2 cellular contexts compared by ENCODE assay signal in the genomic region with DNA sequence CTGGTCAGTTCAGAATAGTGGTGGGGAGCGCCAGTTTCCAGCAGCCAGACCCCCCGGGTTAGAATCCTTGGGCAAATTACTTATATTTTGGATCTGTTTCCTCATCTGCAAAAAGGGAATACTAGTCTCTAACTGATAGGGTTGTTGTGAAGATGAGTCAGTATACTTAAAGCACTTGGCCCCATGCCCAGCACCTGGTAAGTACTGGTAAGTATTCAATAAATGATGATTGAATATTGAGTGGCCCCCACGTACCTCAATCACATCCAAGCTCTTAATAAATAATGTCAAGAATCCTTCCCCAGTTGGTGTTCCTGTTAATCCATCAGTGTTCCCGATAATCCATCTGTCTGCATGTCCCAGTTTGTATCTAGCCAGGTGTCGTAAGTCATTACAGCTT.
TF ChIP-seq lines count a peak whose summit lies in the region.

No MANE protein-coding gene starts in this region.

TF ChIP-seq in SK-N-SH, 30 proteins besides CTCF, POLR2A, EP300 and RAD21:
- 0 out of 2 replicates have a peak, but pooled peaks have one; percentile 35 for TF ChIP-seq TCF12 (IDR thresholded peaks at IDR 0.05)
- TF ChIP-seq CHD2 (IDR thresholded peaks at IDR 0.05; ENCODE audit: low read length, partially characterized antibody), result no peak
- TF ChIP-seq, protein P1, sequence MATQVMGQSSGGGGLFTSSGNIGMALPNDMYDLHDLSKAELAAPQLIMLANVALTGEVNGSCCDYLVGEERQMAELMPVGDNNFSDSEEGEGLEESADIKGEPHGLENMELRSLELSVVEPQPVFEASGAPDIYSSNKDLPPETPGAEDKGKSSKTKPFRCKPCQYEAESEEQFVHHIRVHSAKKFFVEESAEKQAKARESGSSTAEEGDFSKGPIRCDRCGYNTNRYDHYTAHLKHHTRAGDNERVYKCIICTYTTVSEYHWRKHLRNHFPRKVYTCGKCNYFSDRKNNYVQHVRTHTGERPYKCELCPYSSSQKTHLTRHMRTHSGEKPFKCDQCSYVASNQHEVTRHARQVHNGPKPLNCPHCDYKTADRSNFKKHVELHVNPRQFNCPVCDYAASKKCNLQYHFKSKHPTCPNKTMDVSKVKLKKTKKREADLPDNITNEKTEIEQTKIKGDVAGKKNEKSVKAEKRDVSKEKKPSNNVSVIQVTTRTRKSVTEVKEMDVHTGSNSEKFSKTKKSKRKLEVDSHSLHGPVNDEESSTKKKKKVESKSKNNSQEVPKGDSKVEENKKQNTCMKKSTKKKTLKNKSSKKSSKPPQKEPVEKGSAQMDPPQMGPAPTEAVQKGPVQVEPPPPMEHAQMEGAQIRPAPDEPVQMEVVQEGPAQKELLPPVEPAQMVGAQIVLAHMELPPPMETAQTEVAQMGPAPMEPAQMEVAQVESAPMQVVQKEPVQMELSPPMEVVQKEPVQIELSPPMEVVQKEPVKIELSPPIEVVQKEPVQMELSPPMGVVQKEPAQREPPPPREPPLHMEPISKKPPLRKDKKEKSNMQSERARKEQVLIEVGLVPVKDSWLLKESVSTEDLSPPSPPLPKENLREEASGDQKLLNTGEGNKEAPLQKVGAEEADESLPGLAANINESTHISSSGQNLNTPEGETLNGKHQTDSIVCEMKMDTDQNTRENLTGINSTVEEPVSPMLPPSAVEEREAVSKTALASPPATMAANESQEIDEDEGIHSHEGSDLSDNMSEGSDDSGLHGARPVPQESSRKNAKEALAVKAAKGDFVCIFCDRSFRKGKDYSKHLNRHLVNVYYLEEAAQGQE (IDR thresholded peaks at IDR 0.05; ENCODE audit: low read depth, low read length), result no peak
- no peak for TF ChIP-seq ZBTB33 (IDR thresholded peaks at IDR 0.05; ENCODE audit: borderline replicate concordance, low read depth)
- no peak for TF ChIP-seq RFX5 (IDR thresholded peaks at IDR 0.05; ENCODE audit: low read length)
- no peak for TF ChIP-seq EZH2phosphoT487 (IDR thresholded peaks at IDR 0.05; ENCODE audit: borderline replicate concordance, low read depth)
- TF ChIP-seq FOXM1 (IDR thresholded peaks at IDR 0.05; ENCODE audit: low read depth), result no peak
- TF ChIP-seq PBX3 (IDR thresholded peaks at IDR 0.05), result 0 out of 2 replicates have a peak, but pooled peaks have one; percentile 35
- peak; percentile 70 for TF ChIP-seq NFIC (IDR thresholded peaks at IDR 0.05; ENCODE audit: borderline replicate concordance)

TF ChIP-seq in endothelial cell of umbilical vein, 7 proteins besides CTCF, POLR2A, EP300 and RAD21:
- TF ChIP-seq MYC (IDR thresholded peaks at IDR 0.05; ENCODE audit: low read depth, low read length) (no peak), POLR2AphosphoS5 (IDR thresholded peaks at IDR 0.05; ENCODE audit: insufficient read depth, low read depth, low read length) (peak; percentile 20), EZH2 (IDR thresholded peaks at IDR 0.05; ENCODE audit: borderline replicate concordance, low read depth, low read length, severe bottlenecking) (no peak)
